ENCODE assay signal across 9 cellular contexts in the genomic region with DNA sequence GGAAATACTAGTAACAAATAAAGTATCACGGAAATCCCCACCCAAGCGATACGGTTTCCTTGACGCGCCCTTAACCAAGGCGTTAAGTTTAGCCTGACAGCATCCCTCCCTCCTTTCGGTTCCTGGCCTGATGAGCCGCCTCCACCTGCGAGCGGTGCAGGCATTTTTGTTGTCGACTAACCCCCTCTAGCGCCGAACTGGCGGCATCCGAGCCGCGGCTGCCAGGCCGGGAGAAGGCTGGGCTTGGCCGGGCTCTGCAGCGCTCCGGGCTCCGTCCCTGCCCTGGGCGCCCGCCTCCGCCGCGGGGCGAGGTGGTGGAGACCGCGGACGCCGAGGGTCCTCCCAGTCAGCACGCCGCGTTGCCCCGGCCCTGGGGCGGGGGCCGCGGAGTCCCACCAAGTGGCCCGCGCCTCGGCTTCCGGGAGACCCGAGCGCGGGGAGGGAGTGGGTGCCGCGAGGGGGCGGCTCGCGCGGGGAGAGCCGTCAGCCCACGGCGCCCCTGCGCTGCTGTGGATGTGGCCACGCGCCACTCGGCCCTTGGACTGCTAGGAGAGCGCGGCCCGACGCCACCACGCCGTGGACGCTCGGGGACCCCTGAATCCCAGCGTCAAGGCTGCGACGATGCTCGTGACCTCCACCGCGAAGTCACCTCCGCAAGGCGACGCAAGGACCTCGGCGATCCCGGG. TPM values are rescaled to one million over a fixed set of nuclear protein-coding genes. Genes with fewer than 3 reads are reported as not detected.
DNase-seq lines count a peak whose midpoint lies in the region; ATAC-seq and TF ChIP-seq lines count a peak whose summit lies in the region.
"Had no signal": no experiment of that assay in that cellular context is flagged by ENCODE, and none has a peak within 500 bp of the region (broad histone marks: within the 10 kb centered on the region; RNA-seq: fewer than 3 reads in every experiment).

No MANE protein-coding gene starts in this region.

- H3K36me3 ChIP-seq in naive thymus-derived CD4-positive, alpha-beta T cell (ENCODE audit: control insufficient read depth in 2 of 3, insufficient read depth in 3 of 3, low read length in 3 of 3) = no peaks in the 10 kb centered on the region
- no peaks in the 10 kb centered on the region for H3K36me3 ChIP-seq in suprapubic skin

- CTCF ChIA-PET in naive thymus-derived CD4-positive, alpha-beta T cell (lab: Charles Lee) = no interaction called here

- H3K27ac ChIP-seq in naive thymus-derived CD4-positive, alpha-beta T cell (ENCODE audit: low read depth, low read length) = no peak overlapping the region
- H3K27ac ChIP-seq in suprapubic skin = no peak overlapping the region

- peak overlapping the region; percentile 38 for H3K4me3 ChIP-seq in fibroblast of mammary gland (ENCODE audit: control insufficient read depth, low read depth, low read length)
- no peak overlapping the region for H3K4me3 ChIP-seq in naive thymus-derived CD4-positive, alpha-beta T cell (ENCODE audit: low read length)
- H3K4me3 ChIP-seq in suprapubic skin = peak overlapping the region; percentile 70
- H3K4me3 ChIP-seq: K562 had no signal

- H3K9me3 Mint-ChIP-seq in naive thymus-derived CD4-positive, alpha-beta T cell = peaks cover 0 to 3% (median 0%) of the 10 kb centered on the region in 11 donors

- ATAC-seq in GM18508 (IDR thresholded peaks at IDR 0.05; ENCODE audit: insufficient read depth, unreplicated experiment) (peak; percentile 98), HG02973 (IDR thresholded peaks at IDR 0.05; ENCODE audit: unreplicated experiment) (peak; percentile 98)
- peak; percentile 69 for ATAC-seq in naive thymus-derived CD4-positive, alpha-beta T cell
- ATAC-seq: K562 had no signal

- peak; percentile 48 for TF ChIP-seq CTCF in fibroblast of mammary gland (conservative IDR thresholded peaks at IDR 0.05; ENCODE audit: control insufficient read depth, insufficient read depth, low read depth, low read length)
- peak in 1 of 2 donors; percentile 57 for TF ChIP-seq CTCF in suprapubic skin (IDR thresholded peaks at IDR 0.05)

- H3K4me3 Mint-ChIP-seq in naive thymus-derived CD4-positive, alpha-beta T cell = peak overlapping the region; percentile 13 to 78 (median 62)

- peaks cover 0 to 6% of the 10 kb centered on the region in 2 donors for H3K27me3 ChIP-seq in naive thymus-derived CD4-positive, alpha-beta T cell (ENCODE audit: control insufficient read depth in 2 of 2, insufficient read depth in 2 of 2, low read length in 2 of 2)
- peaks cover 34% of the 10 kb centered on the region for H3K27me3 ChIP-seq in suprapubic skin

- intact Hi-C loops in naive thymus-derived CD4-positive, alpha-beta T cell (cut with micrococcal nuclease) = no loop called here

- POLR2A ChIA-PET in naive thymus-derived CD4-positive, alpha-beta T cell (lab: Charles Lee) = no interaction called here

- H3K4me1 Mint-ChIP-seq in naive thymus-derived CD4-positive, alpha-beta T cell = peaks cover 7 to 17% (median 10%) of the 10 kb centered on the region in 7 donors

- H3K27me3 Mint-ChIP-seq in naive thymus-derived CD4-positive, alpha-beta T cell = peaks cover 22 to 44% (median 32%) of the 10 kb centered on the region in 5 donors

- DNase-seq in AG08396 (ENCODE audit: low spot score) (peak; percentile 84), NCI-H2107 (lab: John Stamatoyannopoulos, UW) (peak; percentile 80), fibroblast of mammary gland (ENCODE audit: low read depth) (peak; percentile 52), suprapubic skin (ENCODE audit: low spot score in 2 of 2) (peak; percentile 69 to 81)
- peak; percentile 12 to 42 (median 38) for DNase-seq in activated CD8-positive, alpha-beta memory T cell treated with anti-CD3 and anti-CD28 coated beads for 48 hours (ENCODE audit: low read depth in 2 of 3, low spot score in 2 of 3)
- peak in 6 of 9 donors; percentile 2 to 71 (median 12) for DNase-seq in naive thymus-derived CD4-positive, alpha-beta T cell

- no peak for TF ChIP-seq EP300 in suprapubic skin (IDR thresholded peaks at IDR 0.05)

- no peak for TF ChIP-seq POLR2A in suprapubic skin (IDR thresholded peaks at IDR 0.05)

- no peak overlapping the region for H3K27ac Mint-ChIP-seq in naive thymus-derived CD4-positive, alpha-beta T cell

- WGBS in suprapubic skin = 0% methylated on average over 21 of the region's 79 CpGs

- H3K9me3 ChIP-seq in naive thymus-derived CD4-positive, alpha-beta T cell (ENCODE audit: control insufficient read depth in 2 of 3, low read length in 3 of 3) = no peaks in the 10 kb centered on the region
- no peaks in the 10 kb centered on the region for H3K9me3 ChIP-seq in suprapubic skin

- peaks cover 0 to 3% of the 10 kb centered on the region in 2 donors for H3K4me1 ChIP-seq in naive thymus-derived CD4-positive, alpha-beta T cell (ENCODE audit: control insufficient read depth in 2 of 2, insufficient read depth in 2 of 2, low read length in 2 of 2)
- peaks cover 22% of the 10 kb centered on the region for H3K4me1 ChIP-seq in suprapubic skin

- H3K36me3 Mint-ChIP-seq in naive thymus-derived CD4-positive, alpha-beta T cell = no peaks in the 10 kb centered on the region

RNA-seq across cellular contexts. Expression of a gene that starts 1.1 kb away (rescaled TPM):
- total RNA-seq in naive thymus-derived CD4-positive, alpha-beta T cell = not detected
- not detected for polyA plus RNA-seq in naive thymus-derived CD4-positive, alpha-beta T cell
- not detected for total RNA-seq in suprapubic skin
- total RNA-seq: K562 had no signal
- polyA plus RNA-seq: K562 had no signal

Comparison
In these comparisons a context has a peak if more than half of its experiments do, and no peak if none do; other contexts are left out.
1. DNase-seq: peak in every context shown above with its lines; median percentile 84 in AG08396; 80 in NCI-H2107; 75 in suprapubic skin; 52 in fibroblast of mammary gland; 38 in activated CD8-positive, alpha-beta memory T cell treated with anti-CD3 and anti-CD28 coated beads for 48 hours; 12 in naive thymus-derived CD4-positive, alpha-beta T cell.